In genomic region chrX:75295641-75296040, GRCh38 we compare ENCODE assay signal across 29 cellular contexts.
"Had no signal": no experiment of that assay in that cellular context is flagged by ENCODE, and none has a peak within 500 bp of the region (broad histone marks: within the 10 kb centered on the region; RNA-seq: fewer than 3 reads in every experiment).

No MANE protein-coding gene starts in this region.

- DNase-seq: stimulated activated CD4-positive, alpha-beta T cell treated with anti-CD3 and anti-CD28 coated beads, Interleukin-2, amount 100 ng/mL, for 48 hours; stimulated activated CD4-positive, alpha-beta T cell treated with anti-CD3 and anti-CD28 coated beads, Interleukin-4, amount 100 ng/mL, for 1 hour; stimulated activated CD4-positive, alpha-beta T cell treated with anti-CD3 and anti-CD28 coated beads, Interleukin-4, amount 100 ng/mL, for 24 hours; stimulated activated CD4-positive, alpha-beta T cell treated with anti-CD3 and anti-CD28 coated beads, Interleukin-4, amount 100 ng/mL, for 4 hours; stimulated activated CD8-positive, alpha-beta memory T cell treated with anti-CD3 and anti-CD28 coated beads, Interleukin-4, amount 100 ng/mL, for 48 hours; stimulated activated naive B cell treated with anti-CD40 and anti-IgM and Interleukin-4, amounts not matched to agents 10 μg/mL and 1 μg/mL and 100 μg/mL, for 72 hours; stimulated activated naive CD4-positive, alpha-beta T cell; stimulated activated naive CD4-positive, alpha-beta T cell treated with Interleukin-2 at 50 U/mL for 16 hours; stimulated activated naive CD8-positive, alpha-beta T cell treated with anti-CD3 and anti-CD28 coated beads, Interleukin-15, amount 100 ng/mL, for 72 hours; stimulated activated naive CD8-positive, alpha-beta T cell treated with anti-CD3 and anti-CD28 coated beads, Interleukin-15, Interleukin-2, amounts not matched to agents 100 U/mL and 50 U/mL, for 24 hours; stomach; substantia nigra; testis; thyroid gland; tibial artery; transverse colon; trophoblast cell; upper lobe of left lung; upper lobe of right lung; uterus had no signal

- FAIRE-seq: urothelium cell line had no signal

- H3K9me3 ChIP-seq: stomach, suprapubic skin, testis, thoracic aorta, thyroid gland, tibial artery, tibial nerve, transverse colon, upper lobe of left lung, upper lobe of right lung, uterus, vagina had no signal

- H3K27ac ChIP-seq: stomach, suprapubic skin, testis, thoracic aorta, thyroid gland, tibial artery, tibial nerve, transverse colon, upper lobe of left lung, upper lobe of right lung, uterus, vagina had no signal

- H3K4me1 ChIP-seq: stomach, suprapubic skin, testis, thyroid gland, tibial nerve, transverse colon, upper lobe of left lung, upper lobe of right lung, uterus, vagina had no signal

- ATAC-seq: stimulated activated effector memory CD8-positive, alpha-beta T cell treated with anti-CD3 and anti-CD28 coated beads, Interleukin-12 subunit alpha, Interleukin-12 subunit beta, amount 100 ng/mL, for 72 hours; stimulated activated memory B cell treated with anti-CD40 and anti-IgM and Interleukin-4, amounts not matched to agents 10 μg/mL and 1 μg/mL and 100 μg/mL, for 72 hours; stimulated activated naive B cell treated with anti-CD40 and anti-IgM and Interleukin-4, amounts not matched to agents 10 μg/mL and 1 μg/mL and 100 μg/mL, for 72 hours; stimulated activated naive CD8-positive, alpha-beta T cell treated with anti-CD3 and anti-CD28 coated beads, Interleukin-15, amount 100 ng/mL, for 72 hours; stimulated activated naive CD8-positive, alpha-beta T cell treated with anti-CD3 and anti-CD28 coated beads, Interleukin-15, Interleukin-2, amounts not matched to agents 100 U/mL and 50 U/mL, for 24 hours; upper lobe of right lung had no signal

- H3K27ac Mint-ChIP-seq: stimulated activated effector memory CD8-positive, alpha-beta T cell treated with anti-CD3 and anti-CD28 coated beads, Interleukin-12 subunit alpha, Interleukin-12 subunit beta, amount 100 ng/mL, for 72 hours; stimulated activated memory B cell treated with anti-CD40 and anti-IgM and Interleukin-4, amounts not matched to agents 10 μg/mL and 1 μg/mL and 100 μg/mL, for 72 hours; stimulated activated naive B cell treated with anti-CD40 and anti-IgM and Interleukin-4, amounts not matched to agents 10 μg/mL and 1 μg/mL and 100 μg/mL, for 72 hours; stimulated activated naive CD8-positive, alpha-beta T cell treated with anti-CD3 and anti-CD28 coated beads, Interleukin-15, amount 100 ng/mL, for 72 hours; stimulated activated naive CD8-positive, alpha-beta T cell treated with anti-CD3 and anti-CD28 coated beads, Interleukin-15, Interleukin-2, amounts not matched to agents 100 ng/mL and 50 ng/mL, for 24 hours; type B pancreatic cell had no signal

- H3K9me3 Mint-ChIP-seq: stimulated activated effector memory CD8-positive, alpha-beta T cell treated with anti-CD3 and anti-CD28 coated beads, Interleukin-12 subunit alpha, Interleukin-12 subunit beta, amount 100 ng/mL, for 72 hours; stimulated activated memory B cell treated with anti-CD40 and anti-IgM and Interleukin-4, amounts not matched to agents 10 μg/mL and 1 μg/mL and 100 μg/mL, for 72 hours; stimulated activated naive B cell treated with anti-CD40 and anti-IgM and Interleukin-4, amounts not matched to agents 10 μg/mL and 1 μg/mL and 100 μg/mL, for 72 hours; stimulated activated naive CD8-positive, alpha-beta T cell treated with anti-CD3 and anti-CD28 coated beads, Interleukin-15, amount 100 ng/mL, for 72 hours; stimulated activated naive CD8-positive, alpha-beta T cell treated with anti-CD3 and anti-CD28 coated beads, Interleukin-15, Interleukin-2, amounts not matched to agents 100 ng/mL and 50 ng/mL, for 24 hours; type B pancreatic cell had no signal

- H3K4me3 Mint-ChIP-seq: stimulated activated effector memory CD8-positive, alpha-beta T cell treated with anti-CD3 and anti-CD28 coated beads, Interleukin-12 subunit alpha, Interleukin-12 subunit beta, amount 100 ng/mL, for 72 hours; stimulated activated memory B cell treated with anti-CD40 and anti-IgM and Interleukin-4, amounts not matched to agents 10 μg/mL and 1 μg/mL and 100 μg/mL, for 72 hours; stimulated activated naive B cell treated with anti-CD40 and anti-IgM and Interleukin-4, amounts not matched to agents 10 μg/mL and 1 μg/mL and 100 μg/mL, for 72 hours; stimulated activated naive CD8-positive, alpha-beta T cell treated with anti-CD3 and anti-CD28 coated beads, Interleukin-15, amount 100 ng/mL, for 72 hours; stimulated activated naive CD8-positive, alpha-beta T cell treated with anti-CD3 and anti-CD28 coated beads, Interleukin-15, Interleukin-2, amounts not matched to agents 100 ng/mL and 50 ng/mL, for 24 hours; type B pancreatic cell had no signal

- H3K4me3 ChIP-seq: stomach, suprapubic skin, testis, thoracic aorta, thyroid gland, tibial artery, tibial nerve, transverse colon, upper lobe of left lung, upper lobe of right lung, uterus, vagina had no signal

- H3K36me3 ChIP-seq: thoracic aorta, thyroid gland, transverse colon, upper lobe of left lung, uterus, vagina had no signal

- H3K4me1 Mint-ChIP-seq: stimulated activated effector memory CD8-positive, alpha-beta T cell treated with anti-CD3 and anti-CD28 coated beads, Interleukin-12 subunit alpha, Interleukin-12 subunit beta, amount 100 ng/mL, for 72 hours; stimulated activated memory B cell treated with anti-CD40 and anti-IgM and Interleukin-4, amounts not matched to agents 10 μg/mL and 1 μg/mL and 100 μg/mL, for 72 hours; stimulated activated naive B cell treated with anti-CD40 and anti-IgM and Interleukin-4, amounts not matched to agents 10 μg/mL and 1 μg/mL and 100 μg/mL, for 72 hours had no signal

- H3K27me3 Mint-ChIP-seq: stimulated activated memory B cell treated with anti-CD40 and anti-IgM and Interleukin-4, amounts not matched to agents 10 μg/mL and 1 μg/mL and 100 μg/mL, for 72 hours; stimulated activated naive B cell treated with anti-CD40 and anti-IgM and Interleukin-4, amounts not matched to agents 10 μg/mL and 1 μg/mL and 100 μg/mL, for 72 hours; stimulated activated naive CD8-positive, alpha-beta T cell treated with anti-CD3 and anti-CD28 coated beads, Interleukin-15, amount 100 ng/mL, for 72 hours; stimulated activated naive CD8-positive, alpha-beta T cell treated with anti-CD3 and anti-CD28 coated beads, Interleukin-15, Interleukin-2, amounts not matched to agents 100 ng/mL and 50 ng/mL, for 24 hours; type B pancreatic cell had no signal

- H3K27me3 ChIP-seq: stomach, suprapubic skin, testis, thyroid gland, tibial artery, tibial nerve, transverse colon, upper lobe of left lung, upper lobe of right lung, uterus, vagina had no signal
